8 cellular contexts compared by ENCODE assay signal in the genomic region with DNA sequence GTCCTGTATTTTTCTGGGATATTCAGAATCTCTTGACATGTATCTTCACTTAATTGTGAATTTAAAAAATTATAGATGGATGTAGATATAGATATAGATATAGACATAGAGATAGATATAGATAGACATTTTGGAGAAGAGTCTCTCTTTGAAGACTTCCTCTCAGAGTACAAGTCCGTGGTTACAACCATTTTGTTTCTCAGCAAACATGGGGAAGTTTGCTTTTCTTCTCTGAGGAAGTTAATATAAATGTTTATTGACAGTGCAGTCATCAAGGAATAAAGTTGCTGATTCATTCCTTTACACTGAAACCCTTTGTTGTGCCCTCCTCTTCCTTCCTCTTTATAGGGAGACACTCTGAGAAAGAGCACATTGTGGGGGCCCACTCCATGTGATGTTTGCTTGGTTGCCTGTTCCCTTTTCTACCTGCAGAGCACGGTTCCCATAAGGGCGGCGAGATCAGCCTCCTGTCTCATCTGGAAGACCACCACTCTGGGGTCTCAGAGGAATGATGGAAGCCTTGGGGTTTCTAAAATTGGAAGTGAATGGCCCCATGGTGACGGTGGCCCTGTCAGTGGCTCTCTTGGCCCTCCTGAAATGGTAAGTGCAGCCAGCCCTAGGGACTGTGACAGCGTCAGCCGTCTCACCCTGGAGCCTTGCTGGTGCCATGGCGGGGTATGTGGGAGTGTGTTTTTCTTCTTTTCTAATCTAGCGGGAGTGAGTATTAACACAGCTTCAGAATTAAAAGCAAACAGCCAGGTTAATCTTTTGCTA. TPM values are rescaled to one million over a fixed set of nuclear protein-coding genes. Genes with fewer than 3 reads are reported as not detected.
A peak's percentile ranks its signal among the peaks of the same experiment; 100 is the strongest.
DNase-seq lines count a peak whose midpoint lies in the region; ATAC-seq and TF ChIP-seq lines count a peak whose summit lies in the region.

Gene TBXAS1 (plus strand): TSS at position 385 of the 774 bp plus-strand sequence. CDS start 127 bp downstream, at position 512.

- H3K27me3 ChIP-seq in kidney epithelial cell (ENCODE audit: control insufficient read depth, insufficient read depth, low read length): no peaks in the 10 kb centered on the region

- POLR2A ChIA-PET in activated CD8-positive, alpha-beta T cell treated with anti-CD3 and anti-CD28 coated beads, Interleukin-2, amount 10 ng/mL, durations not matched to agents 7 days and 5 days (lab: Charles Lee): no interaction called here

- no peaks in the 10 kb centered on the region for H3K9me3 Mint-ChIP-seq in activated CD8-positive, alpha-beta T cell treated with anti-CD3 and anti-CD28 coated beads, Interleukin-2, amount 10 ng/mL, durations not matched to agents 7 days and 5 days (ENCODE audit: insufficient read depth)
- peaks cover 1% of the 10 kb centered on the region for H3K9me3 Mint-ChIP-seq in stimulated activated naive CD8-positive, alpha-beta T cell treated with anti-CD3 and anti-CD28 coated beads, Interleukin-15, Interleukin-2, amounts not matched to agents 100 ng/mL and 50 ng/mL, for 24 hours

- peak within 1 kb of the TSS; percentile 50 for H3K4me3 Mint-ChIP-seq in activated CD8-positive, alpha-beta T cell treated with anti-CD3 and anti-CD28 coated beads, Interleukin-2, amount 10 ng/mL, durations not matched to agents 7 days and 5 days
- peak within 1 kb of the TSS; percentile 69 for H3K4me3 Mint-ChIP-seq in stimulated activated naive CD8-positive, alpha-beta T cell treated with anti-CD3 and anti-CD28 coated beads, Interleukin-15, Interleukin-2, amounts not matched to agents 100 ng/mL and 50 ng/mL, for 24 hours

- CTCF ChIA-PET in activated CD8-positive, alpha-beta T cell treated with anti-CD3 and anti-CD28 coated beads, Interleukin-2, amount 10 ng/mL, durations not matched to agents 7 days and 5 days (lab: Charles Lee): interaction anchor here (1.6 kb wide), 1 partner anchor 184 kb away, joined by 8 read pairs; no protein-coding TSS in a partner anchor

- no peak for DNase-seq in activated CD8-positive, alpha-beta T cell treated with anti-CD3 and anti-CD28 coated beads, Interleukin-2, amount 10 ng/mL, durations not matched to agents 7 days and 5 days
- DNase-seq in kidney epithelial cell (ENCODE audit: low read depth) (peak; percentile 96), NCI-H187 (lab: John Stamatoyannopoulos, UW) (no peak), GM19240 (ENCODE audit: insufficient read length, low spot score) (no peak)

- H3K27me3 Mint-ChIP-seq in activated CD8-positive, alpha-beta T cell treated with anti-CD3 and anti-CD28 coated beads, Interleukin-2, amount 10 ng/mL, durations not matched to agents 7 days and 5 days (ENCODE audit: low read depth): peaks cover 12% of the 10 kb centered on the region
- H3K27me3 Mint-ChIP-seq in stimulated activated naive CD8-positive, alpha-beta T cell treated with anti-CD3 and anti-CD28 coated beads, Interleukin-15, Interleukin-2, amounts not matched to agents 100 ng/mL and 50 ng/mL, for 24 hours: no peaks in the 10 kb centered on the region

- no peak within 1 kb of the TSS for H3K4me3 ChIP-seq in kidney epithelial cell (ENCODE audit: low read depth, low read length)

- no peak for TF ChIP-seq CTCF in kidney epithelial cell (IDR thresholded peaks at IDR 0.05; ENCODE audit: insufficient read depth, low read length, poor library complexity, severe bottlenecking)

- no peaks in the 10 kb centered on the region for H3K36me3 ChIP-seq in kidney epithelial cell (ENCODE audit: control insufficient read depth, insufficient read depth, low read length)

- peaks cover 2% of the 10 kb centered on the region for H3K36me3 Mint-ChIP-seq in activated CD8-positive, alpha-beta T cell treated with anti-CD3 and anti-CD28 coated beads, Interleukin-2, amount 10 ng/mL, durations not matched to agents 7 days and 5 days (ENCODE audit: low read depth)
- peaks cover 2% of the 10 kb centered on the region for H3K36me3 Mint-ChIP-seq in stimulated activated naive CD8-positive, alpha-beta T cell treated with anti-CD3 and anti-CD28 coated beads, Interleukin-15, Interleukin-2, amounts not matched to agents 100 ng/mL and 50 ng/mL, for 24 hours (ENCODE audit: low read depth)

- peaks cover 19% of the 10 kb centered on the region for H3K4me1 Mint-ChIP-seq in activated CD8-positive, alpha-beta T cell treated with anti-CD3 and anti-CD28 coated beads, Interleukin-2, amount 10 ng/mL, durations not matched to agents 7 days and 5 days (ENCODE audit: low read depth)
- peaks cover 23% of the 10 kb centered on the region for H3K4me1 Mint-ChIP-seq in stimulated activated naive CD8-positive, alpha-beta T cell treated with anti-CD3 and anti-CD28 coated beads, Interleukin-15, Interleukin-2, amounts not matched to agents 100 ng/mL and 50 ng/mL, for 24 hours (ENCODE audit: low read depth)

- peak within 1 kb of the TSS; percentile 41 for H3K27ac Mint-ChIP-seq in activated CD8-positive, alpha-beta T cell treated with anti-CD3 and anti-CD28 coated beads, Interleukin-2, amount 10 ng/mL, durations not matched to agents 7 days and 5 days
- H3K27ac Mint-ChIP-seq in stimulated activated naive CD8-positive, alpha-beta T cell treated with anti-CD3 and anti-CD28 coated beads, Interleukin-15, Interleukin-2, amounts not matched to agents 100 ng/mL and 50 ng/mL, for 24 hours: peak within 1 kb of the TSS; percentile 77

- ATAC-seq in GM18868 (IDR thresholded peaks at IDR 0.05; ENCODE audit: unreplicated experiment) (peak; percentile 72), HG03460 (IDR thresholded peaks at IDR 0.05; ENCODE audit: unreplicated experiment) (peak; percentile 49), HG03565 (IDR thresholded peaks at IDR 0.05; ENCODE audit: unreplicated experiment) (no peak)
- peak; percentile 61 for ATAC-seq in activated CD8-positive, alpha-beta T cell treated with anti-CD3 and anti-CD28 coated beads, Interleukin-2, amount 10 ng/mL, durations not matched to agents 7 days and 5 days

RNA-seq across cellular contexts. Expression of gene TBXAS1, which starts in this region (rescaled TPM):
- total RNA-seq in activated CD8-positive, alpha-beta T cell treated with anti-CD3 and anti-CD28 coated beads, Interleukin-2, amount 10 ng/mL, durations not matched to agents 7 days and 5 days: 1 to 10 TPM; 1.6 to 2.0 TPM
- 7.1 and 7.8 TPM in 2 replicates for total RNA-seq in kidney epithelial cell
